In the genomic region with DNA sequence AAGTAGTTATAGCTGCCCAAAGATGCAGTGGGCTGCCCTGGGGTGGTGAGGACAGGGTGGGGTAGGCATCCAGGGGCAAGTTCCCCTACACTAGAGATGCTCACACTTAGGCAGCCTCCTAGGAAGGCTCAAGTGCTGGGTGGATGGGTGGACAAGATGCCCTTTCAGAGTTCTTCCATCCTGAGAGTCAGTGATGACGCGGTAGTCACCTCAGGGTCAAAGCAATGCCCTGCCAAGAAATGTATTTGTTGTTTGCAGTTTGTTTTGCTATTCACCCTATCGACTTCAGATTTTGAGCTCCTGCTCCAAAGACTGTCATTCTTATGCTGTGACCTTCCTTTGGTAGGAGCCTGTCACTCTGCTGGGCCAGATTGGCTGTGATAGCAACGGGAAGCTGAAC, we compare ENCODE assay signal across 3 cellular contexts.
TF ChIP-seq lines count a peak whose summit lies in the region.

No MANE protein-coding gene starts in this region.

TF ChIP-seq in SK-N-SH, 30 proteins besides CTCF, POLR2A, EP300 and RAD21:
- no peak for TF ChIP-seq FOXJ3 (CRISPR knock-in tag; IDR thresholded peaks at IDR 0.05)
- no peak for TF ChIP-seq FOXM1 (IDR thresholded peaks at IDR 0.05; ENCODE audit: low read depth)
- TF ChIP-seq, protein P1, sequence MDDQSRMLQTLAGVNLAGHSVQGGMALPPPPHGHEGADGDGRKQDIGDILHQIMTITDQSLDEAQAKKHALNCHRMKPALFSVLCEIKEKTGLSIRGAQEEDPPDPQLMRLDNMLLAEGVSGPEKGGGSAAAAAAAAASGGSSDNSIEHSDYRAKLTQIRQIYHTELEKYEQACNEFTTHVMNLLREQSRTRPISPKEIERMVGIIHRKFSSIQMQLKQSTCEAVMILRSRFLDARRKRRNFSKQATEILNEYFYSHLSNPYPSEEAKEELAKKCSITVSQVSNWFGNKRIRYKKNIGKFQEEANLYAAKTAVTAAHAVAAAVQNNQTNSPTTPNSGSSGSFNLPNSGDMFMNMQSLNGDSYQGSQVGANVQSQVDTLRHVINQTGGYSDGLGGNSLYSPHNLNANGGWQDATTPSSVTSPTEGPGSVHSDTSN (IDR thresholded peaks at IDR 0.05), result no peak
- TF ChIP-seq, protein P2, sequence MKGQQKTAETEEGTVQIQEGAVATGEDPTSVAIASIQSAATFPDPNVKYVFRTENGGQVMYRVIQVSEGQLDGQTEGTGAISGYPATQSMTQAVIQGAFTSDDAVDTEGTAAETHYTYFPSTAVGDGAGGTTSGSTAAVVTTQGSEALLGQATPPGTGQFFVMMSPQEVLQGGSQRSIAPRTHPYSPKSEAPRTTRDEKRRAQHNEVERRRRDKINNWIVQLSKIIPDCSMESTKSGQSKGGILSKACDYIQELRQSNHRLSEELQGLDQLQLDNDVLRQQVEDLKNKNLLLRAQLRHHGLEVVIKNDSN (IDR thresholded peaks at IDR 0.05; ENCODE audit: borderline replicate concordance, low read depth), result no peak
- no peak for TF ChIP-seq GABPA (IDR thresholded peaks at IDR 0.05; ENCODE audit: low read depth)
- TF ChIP-seq POLR2AphosphoS5 (IDR thresholded peaks at IDR 0.05; ENCODE audit: low read depth, low read length), result no peak
- TF ChIP-seq TAF1 (IDR thresholded peaks at IDR 0.05; ENCODE audit: borderline replicate concordance, low read depth, low read length), result no peak
- TF ChIP-seq, protein P3, sequence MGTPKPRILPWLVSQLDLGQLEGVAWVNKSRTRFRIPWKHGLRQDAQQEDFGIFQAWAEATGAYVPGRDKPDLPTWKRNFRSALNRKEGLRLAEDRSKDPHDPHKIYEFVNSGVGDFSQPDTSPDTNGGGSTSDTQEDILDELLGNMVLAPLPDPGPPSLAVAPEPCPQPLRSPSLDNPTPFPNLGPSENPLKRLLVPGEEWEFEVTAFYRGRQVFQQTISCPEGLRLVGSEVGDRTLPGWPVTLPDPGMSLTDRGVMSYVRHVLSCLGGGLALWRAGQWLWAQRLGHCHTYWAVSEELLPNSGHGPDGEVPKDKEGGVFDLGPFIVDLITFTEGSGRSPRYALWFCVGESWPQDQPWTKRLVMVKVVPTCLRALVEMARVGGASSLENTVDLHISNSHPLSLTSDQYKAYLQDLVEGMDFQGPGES (IDR thresholded peaks at IDR 0.05; ENCODE audit: low read depth, low read length), result no peak
- TF ChIP-seq, protein P4, sequence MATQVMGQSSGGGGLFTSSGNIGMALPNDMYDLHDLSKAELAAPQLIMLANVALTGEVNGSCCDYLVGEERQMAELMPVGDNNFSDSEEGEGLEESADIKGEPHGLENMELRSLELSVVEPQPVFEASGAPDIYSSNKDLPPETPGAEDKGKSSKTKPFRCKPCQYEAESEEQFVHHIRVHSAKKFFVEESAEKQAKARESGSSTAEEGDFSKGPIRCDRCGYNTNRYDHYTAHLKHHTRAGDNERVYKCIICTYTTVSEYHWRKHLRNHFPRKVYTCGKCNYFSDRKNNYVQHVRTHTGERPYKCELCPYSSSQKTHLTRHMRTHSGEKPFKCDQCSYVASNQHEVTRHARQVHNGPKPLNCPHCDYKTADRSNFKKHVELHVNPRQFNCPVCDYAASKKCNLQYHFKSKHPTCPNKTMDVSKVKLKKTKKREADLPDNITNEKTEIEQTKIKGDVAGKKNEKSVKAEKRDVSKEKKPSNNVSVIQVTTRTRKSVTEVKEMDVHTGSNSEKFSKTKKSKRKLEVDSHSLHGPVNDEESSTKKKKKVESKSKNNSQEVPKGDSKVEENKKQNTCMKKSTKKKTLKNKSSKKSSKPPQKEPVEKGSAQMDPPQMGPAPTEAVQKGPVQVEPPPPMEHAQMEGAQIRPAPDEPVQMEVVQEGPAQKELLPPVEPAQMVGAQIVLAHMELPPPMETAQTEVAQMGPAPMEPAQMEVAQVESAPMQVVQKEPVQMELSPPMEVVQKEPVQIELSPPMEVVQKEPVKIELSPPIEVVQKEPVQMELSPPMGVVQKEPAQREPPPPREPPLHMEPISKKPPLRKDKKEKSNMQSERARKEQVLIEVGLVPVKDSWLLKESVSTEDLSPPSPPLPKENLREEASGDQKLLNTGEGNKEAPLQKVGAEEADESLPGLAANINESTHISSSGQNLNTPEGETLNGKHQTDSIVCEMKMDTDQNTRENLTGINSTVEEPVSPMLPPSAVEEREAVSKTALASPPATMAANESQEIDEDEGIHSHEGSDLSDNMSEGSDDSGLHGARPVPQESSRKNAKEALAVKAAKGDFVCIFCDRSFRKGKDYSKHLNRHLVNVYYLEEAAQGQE (IDR thresholded peaks at IDR 0.05; ENCODE audit: low read depth, low read length), result no peak
- no peak for TF ChIP-seq RFX5 (IDR thresholded peaks at IDR 0.05; ENCODE audit: low read length)
- no peak for TF ChIP-seq NRF1 (IDR thresholded peaks at IDR 0.05; ENCODE audit: low read depth, low read length)
TF ChIP-seq in SK-N-SH: peak in this region for 0.

TF ChIP-seq in SK-N-SH treated with all-trans-retinoic acid at 6 μM for 48 hours, 23 proteins besides CTCF, POLR2A, EP300 and RAD21:
- no peak for TF ChIP-seq ARNTL (CRISPR knock-in tag; IDR thresholded peaks at IDR 0.05; ENCODE audit: borderline replicate concordance, low read depth)
- TF ChIP-seq ZNF70 (CRISPR knock-in tag; IDR thresholded peaks at IDR 0.05), result no peak
- TF ChIP-seq ZC3H10 (CRISPR knock-in tag; IDR thresholded peaks at IDR 0.05), result no peak
- TF ChIP-seq TOX (CRISPR knock-in tag; IDR thresholded peaks at IDR 0.05; ENCODE audit: borderline replicate concordance), result no peak
- no peak for TF ChIP-seq PPARA (CRISPR knock-in tag; IDR thresholded peaks at IDR 0.05; ENCODE audit: borderline replicate concordance)
- TF ChIP-seq RARB (CRISPR knock-in tag; IDR thresholded peaks at IDR 0.05), result no peak
- TF ChIP-seq, protein P5, sequence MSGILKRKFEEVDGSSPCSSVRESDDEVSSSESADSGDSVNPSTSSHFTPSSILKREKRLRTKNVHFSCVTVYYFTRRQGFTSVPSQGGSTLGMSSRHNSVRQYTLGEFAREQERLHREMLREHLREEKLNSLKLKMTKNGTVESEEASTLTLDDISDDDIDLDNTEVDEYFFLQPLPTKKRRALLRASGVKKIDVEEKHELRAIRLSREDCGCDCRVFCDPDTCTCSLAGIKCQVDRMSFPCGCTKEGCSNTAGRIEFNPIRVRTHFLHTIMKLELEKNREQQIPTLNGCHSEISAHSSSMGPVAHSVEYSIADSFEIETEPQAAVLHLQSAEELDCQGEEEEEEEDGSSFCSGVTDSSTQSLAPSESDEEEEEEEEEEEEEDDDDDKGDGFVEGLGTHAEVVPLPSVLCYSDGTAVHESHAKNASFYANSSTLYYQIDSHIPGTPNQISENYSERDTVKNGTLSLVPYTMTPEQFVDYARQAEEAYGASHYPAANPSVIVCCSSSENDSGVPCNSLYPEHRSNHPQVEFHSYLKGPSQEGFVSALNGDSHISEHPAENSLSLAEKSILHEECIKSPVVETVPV (CRISPR knock-in tag; IDR thresholded peaks at IDR 0.05), result no peak
- TF ChIP-seq, protein P6, sequence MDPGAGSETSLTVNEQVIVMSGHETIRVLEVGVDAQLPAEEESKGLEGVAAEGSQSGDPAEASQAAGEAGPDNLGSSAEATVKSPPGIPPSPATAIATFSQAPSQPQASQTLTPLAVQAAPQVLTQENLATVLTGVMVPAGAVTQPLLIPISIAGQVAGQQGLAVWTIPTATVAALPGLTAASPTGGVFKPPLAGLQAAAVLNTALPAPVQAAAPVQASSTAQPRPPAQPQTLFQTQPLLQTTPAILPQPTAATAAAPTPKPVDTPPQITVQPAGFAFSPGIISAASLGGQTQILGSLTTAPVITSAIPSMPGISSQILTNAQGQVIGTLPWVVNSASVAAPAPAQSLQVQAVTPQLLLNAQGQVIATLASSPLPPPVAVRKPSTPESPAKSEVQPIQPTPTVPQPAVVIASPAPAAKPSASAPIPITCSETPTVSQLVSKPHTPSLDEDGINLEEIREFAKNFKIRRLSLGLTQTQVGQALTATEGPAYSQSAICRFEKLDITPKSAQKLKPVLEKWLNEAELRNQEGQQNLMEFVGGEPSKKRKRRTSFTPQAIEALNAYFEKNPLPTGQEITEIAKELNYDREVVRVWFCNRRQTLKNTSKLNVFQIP (CRISPR knock-in tag; IDR thresholded peaks at IDR 0.05; ENCODE audit: borderline replicate concordance, low read depth), result no peak
- TF ChIP-seq ZFP3 (CRISPR knock-in tag; IDR thresholded peaks at IDR 0.05), result no peak
- no peak for TF ChIP-seq CSDC2 (CRISPR knock-in tag; IDR thresholded peaks at IDR 0.05)
- no peak for TF ChIP-seq ISL1 (CRISPR knock-in tag; IDR thresholded peaks at IDR 0.05)
- TF ChIP-seq, protein P7, sequence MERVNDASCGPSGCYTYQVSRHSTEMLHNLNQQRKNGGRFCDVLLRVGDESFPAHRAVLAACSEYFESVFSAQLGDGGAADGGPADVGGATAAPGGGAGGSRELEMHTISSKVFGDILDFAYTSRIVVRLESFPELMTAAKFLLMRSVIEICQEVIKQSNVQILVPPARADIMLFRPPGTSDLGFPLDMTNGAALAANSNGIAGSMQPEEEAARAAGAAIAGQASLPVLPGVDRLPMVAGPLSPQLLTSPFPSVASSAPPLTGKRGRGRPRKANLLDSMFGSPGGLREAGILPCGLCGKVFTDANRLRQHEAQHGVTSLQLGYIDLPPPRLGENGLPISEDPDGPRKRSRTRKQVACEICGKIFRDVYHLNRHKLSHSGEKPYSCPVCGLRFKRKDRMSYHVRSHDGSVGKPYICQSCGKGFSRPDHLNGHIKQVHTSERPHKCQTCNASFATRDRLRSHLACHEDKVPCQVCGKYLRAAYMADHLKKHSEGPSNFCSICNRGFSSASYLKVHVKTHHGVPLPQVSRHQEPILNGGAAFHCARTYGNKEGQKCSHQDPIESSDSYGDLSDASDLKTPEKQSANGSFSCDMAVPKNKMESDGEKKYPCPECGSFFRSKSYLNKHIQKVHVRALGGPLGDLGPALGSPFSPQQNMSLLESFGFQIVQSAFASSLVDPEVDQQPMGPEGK (CRISPR knock-in tag; IDR thresholded peaks at IDR 0.05; ENCODE audit: borderline replicate concordance), result no peak

TF ChIP-seq in GM12878, 131 proteins besides CTCF, POLR2A, EP300 and RAD21:
- TF ChIP-seq KLF5 (IDR thresholded peaks at IDR 0.05; ENCODE audit: partially characterized antibody) (no peak), NBN (IDR thresholded peaks at IDR 0.05) (no peak), ZNF207 (IDR thresholded peaks at IDR 0.05; ENCODE audit: borderline replicate concordance) (no peak), NR2C1 (IDR thresholded peaks at IDR 0.05) (no peak), FOS (IDR thresholded peaks at IDR 0.05; ENCODE audit: borderline replicate concordance, extremely low read depth, insufficient read length) (no peak), GABPA (IDR thresholded peaks at IDR 0.05; ENCODE audit: low read depth) (no peak)
- TF ChIP-seq, protein P8, sequence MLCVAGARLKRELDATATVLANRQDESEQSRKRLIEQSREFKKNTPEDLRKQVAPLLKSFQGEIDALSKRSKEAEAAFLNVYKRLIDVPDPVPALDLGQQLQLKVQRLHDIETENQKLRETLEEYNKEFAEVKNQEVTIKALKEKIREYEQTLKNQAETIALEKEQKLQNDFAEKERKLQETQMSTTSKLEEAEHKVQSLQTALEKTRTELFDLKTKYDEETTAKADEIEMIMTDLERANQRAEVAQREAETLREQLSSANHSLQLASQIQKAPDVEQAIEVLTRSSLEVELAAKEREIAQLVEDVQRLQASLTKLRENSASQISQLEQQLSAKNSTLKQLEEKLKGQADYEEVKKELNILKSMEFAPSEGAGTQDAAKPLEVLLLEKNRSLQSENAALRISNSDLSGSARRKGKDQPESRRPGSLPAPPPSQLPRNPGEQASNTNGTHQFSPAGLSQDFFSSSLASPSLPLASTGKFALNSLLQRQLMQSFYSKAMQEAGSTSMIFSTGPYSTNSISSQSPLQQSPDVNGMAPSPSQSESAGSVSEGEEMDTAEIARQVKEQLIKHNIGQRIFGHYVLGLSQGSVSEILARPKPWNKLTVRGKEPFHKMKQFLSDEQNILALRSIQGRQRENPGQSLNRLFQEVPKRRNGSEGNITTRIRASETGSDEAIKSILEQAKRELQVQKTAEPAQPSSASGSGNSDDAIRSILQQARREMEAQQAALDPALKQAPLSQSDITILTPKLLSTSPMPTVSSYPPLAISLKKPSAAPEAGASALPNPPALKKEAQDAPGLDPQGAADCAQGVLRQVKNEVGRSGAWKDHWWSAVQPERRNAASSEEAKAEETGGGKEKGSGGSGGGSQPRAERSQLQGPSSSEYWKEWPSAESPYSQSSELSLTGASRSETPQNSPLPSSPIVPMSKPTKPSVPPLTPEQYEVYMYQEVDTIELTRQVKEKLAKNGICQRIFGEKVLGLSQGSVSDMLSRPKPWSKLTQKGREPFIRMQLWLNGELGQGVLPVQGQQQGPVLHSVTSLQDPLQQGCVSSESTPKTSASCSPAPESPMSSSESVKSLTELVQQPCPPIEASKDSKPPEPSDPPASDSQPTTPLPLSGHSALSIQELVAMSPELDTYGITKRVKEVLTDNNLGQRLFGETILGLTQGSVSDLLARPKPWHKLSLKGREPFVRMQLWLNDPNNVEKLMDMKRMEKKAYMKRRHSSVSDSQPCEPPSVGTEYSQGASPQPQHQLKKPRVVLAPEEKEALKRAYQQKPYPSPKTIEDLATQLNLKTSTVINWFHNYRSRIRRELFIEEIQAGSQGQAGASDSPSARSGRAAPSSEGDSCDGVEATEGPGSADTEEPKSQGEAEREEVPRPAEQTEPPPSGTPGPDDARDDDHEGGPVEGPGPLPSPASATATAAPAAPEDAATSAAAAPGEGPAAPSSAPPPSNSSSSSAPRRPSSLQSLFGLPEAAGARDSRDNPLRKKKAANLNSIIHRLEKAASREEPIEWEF (IDR thresholded peaks at IDR 0.05; ENCODE audit: insufficient replicate concordance, low read depth, low read length), result no peak
- TF ChIP-seq, protein P9, sequence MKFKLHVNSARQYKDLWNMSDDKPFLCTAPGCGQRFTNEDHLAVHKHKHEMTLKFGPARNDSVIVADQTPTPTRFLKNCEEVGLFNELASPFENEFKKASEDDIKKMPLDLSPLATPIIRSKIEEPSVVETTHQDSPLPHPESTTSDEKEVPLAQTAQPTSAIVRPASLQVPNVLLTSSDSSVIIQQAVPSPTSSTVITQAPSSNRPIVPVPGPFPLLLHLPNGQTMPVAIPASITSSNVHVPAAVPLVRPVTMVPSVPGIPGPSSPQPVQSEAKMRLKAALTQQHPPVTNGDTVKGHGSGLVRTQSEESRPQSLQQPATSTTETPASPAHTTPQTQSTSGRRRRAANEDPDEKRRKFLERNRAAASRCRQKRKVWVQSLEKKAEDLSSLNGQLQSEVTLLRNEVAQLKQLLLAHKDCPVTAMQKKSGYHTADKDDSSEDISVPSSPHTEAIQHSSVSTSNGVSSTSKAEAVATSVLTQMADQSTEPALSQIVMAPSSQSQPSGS (IDR thresholded peaks at IDR 0.05; ENCODE audit: low read length), result no peak
